Comparison of ENCODE assay signal across 17 cellular contexts in the genomic region with DNA sequence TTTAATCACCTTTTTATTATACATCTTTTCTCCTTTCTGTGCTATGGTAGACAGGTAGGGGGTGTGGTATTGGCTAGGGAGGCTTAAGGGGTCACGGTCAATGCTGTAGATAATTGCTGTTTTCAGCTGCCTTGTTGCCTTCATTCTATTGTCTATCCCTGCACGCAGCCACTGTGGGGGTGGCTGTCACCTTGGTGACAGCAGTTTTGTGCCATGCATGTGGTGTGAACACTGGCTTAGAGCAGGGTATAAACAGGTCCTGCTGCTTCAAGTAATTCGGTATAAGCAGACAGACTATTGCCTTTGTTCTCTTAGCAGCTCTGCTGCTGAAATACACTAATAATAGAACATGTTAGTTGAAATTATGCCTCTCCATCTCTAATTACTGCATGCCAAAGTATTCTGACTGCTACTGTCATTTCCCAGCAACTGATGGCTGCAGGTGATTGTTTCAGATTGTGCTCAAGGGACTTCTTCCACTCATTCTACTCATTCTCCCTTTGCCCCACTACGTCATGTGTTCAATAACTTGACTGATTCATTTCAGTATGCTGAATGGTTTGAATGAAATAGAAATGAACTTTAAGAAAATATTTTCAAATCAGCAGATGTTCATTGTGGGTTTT. TPM values are rescaled to one million over a fixed set of nuclear protein-coding genes. Genes with fewer than 3 reads are reported as not detected.
DNase-seq lines count a peak whose midpoint lies in the region; ATAC-seq and TF ChIP-seq lines count a peak whose summit lies in the region.
"Had no signal": no experiment of that assay in that cellular context is flagged by ENCODE, and none has a peak within 500 bp of the region (broad histone marks: within the 10 kb centered on the region; RNA-seq: fewer than 3 reads in every experiment).

No MANE protein-coding gene starts in this region.

- H3K4me1 ChIP-seq in neural progenitor cell: no peaks in the 10 kb centered on the region

- peak overlapping the region; percentile 6 for H3K27ac Mint-ChIP-seq in neural progenitor cell
- H3K27ac Mint-ChIP-seq: GM23338; immature natural killer cell; stimulated activated effector memory CD8-positive, alpha-beta T cell treated with anti-CD3 and anti-CD28 coated beads, Interleukin-12 subunit alpha, Interleukin-12 subunit beta, amount 100 ng/mL, for 72 hours had no signal

- DNase-seq in GM12865 (ENCODE audit: low read depth) (peak; percentile 1), NCI-H1436 treated with DMSO at 0.1 percent for 48 hours (lab: John Stamatoyannopoulos, UW) (peak; percentile 80), NCI-H345 treated with DMSO at 0.1 percent for 48 hours (lab: John Stamatoyannopoulos, UW; ENCODE audit: unreplicated experiment) (peak; percentile 97), neural progenitor cell (ENCODE audit: low spot score) (no peak), NCI-H2029 (lab: John Stamatoyannopoulos, UW) (no peak), AG20443 (ENCODE audit: low spot score) (no peak)
- DNase-seq in activated CD8-positive, alpha-beta memory T cell treated with anti-CD3 and anti-CD28 coated beads, Interleukin-2, amount 50 U/mL, for 4 hours: no peak
- DNase-seq: brain microvascular endothelial cell; EL; immature natural killer cell; NCI-H2171 treated with DMSO at 0.1 percent for 48 hours; RPMI8226; stimulated activated CD4-positive, alpha-beta T cell treated with anti-CD3 and anti-CD28 coated beads, Interleukin-15, amount 100 ng/mL, for 24 hours had no signal

- H3K4me3 Mint-ChIP-seq in neural progenitor cell: no peak overlapping the region
- H3K4me3 Mint-ChIP-seq: GM23338; immature natural killer cell; stimulated activated effector memory CD8-positive, alpha-beta T cell treated with anti-CD3 and anti-CD28 coated beads, Interleukin-12 subunit alpha, Interleukin-12 subunit beta, amount 100 ng/mL, for 72 hours had no signal

- no peaks in the 10 kb centered on the region for H3F3A ChIP-seq in neural progenitor cell (ENCODE audit: low read depth)

- no peak overlapping the region for H2AFZ ChIP-seq in neural progenitor cell (replicated peaks)
- H2AFZ ChIP-seq: GM23338 had no signal

- peaks cover 6% of the 10 kb centered on the region for H3K9me3 Mint-ChIP-seq in neural progenitor cell
- H3K9me3 Mint-ChIP-seq: GM23338; stimulated activated effector memory CD8-positive, alpha-beta T cell treated with anti-CD3 and anti-CD28 coated beads, Interleukin-12 subunit alpha, Interleukin-12 subunit beta, amount 100 ng/mL, for 72 hours had no signal

- TF ChIP-seq CTCF in GM12865 (IDR thresholded peaks at IDR 0.05; ENCODE audit: insufficient read depth, low read depth, low read length, missing control alignments): no peak
- no peak for TF ChIP-seq CTCF in neural progenitor cell (IDR thresholded peaks at IDR 0.05)

- H3K27ac ChIP-seq in neural progenitor cell: no peak overlapping the region
- H3K27ac ChIP-seq: brain microvascular endothelial cell, thoracic aorta had no signal

- peaks cover 25% of the 10 kb centered on the region for H3K27me3 Mint-ChIP-seq in neural progenitor cell (ENCODE audit: insufficient read depth, low read depth)

- H3K4me1 Mint-ChIP-seq in neural progenitor cell: peaks cover 18% of the 10 kb centered on the region
- H3K4me1 Mint-ChIP-seq: GM23338; immature natural killer cell; stimulated activated effector memory CD8-positive, alpha-beta T cell treated with anti-CD3 and anti-CD28 coated beads, Interleukin-12 subunit alpha, Interleukin-12 subunit beta, amount 100 ng/mL, for 72 hours had no signal

- H3K27me3 ChIP-seq in neural progenitor cell: no peaks in the 10 kb centered on the region
- H3K27me3 ChIP-seq: brain microvascular endothelial cell had no signal

- no peaks in the 10 kb centered on the region for H3K9me3 ChIP-seq in neural progenitor cell (ENCODE audit: low read depth)
- H3K9me3 ChIP-seq: thoracic aorta had no signal

- H3K36me3 ChIP-seq in neural progenitor cell: no peaks in the 10 kb centered on the region
- H3K36me3 ChIP-seq: brain microvascular endothelial cell, thoracic aorta had no signal

- H3K4me2 ChIP-seq in neural progenitor cell: no peak overlapping the region
- H3K4me2 ChIP-seq: GM23338 had no signal

- H4K20me1 ChIP-seq in neural progenitor cell (ENCODE audit: low read depth): no peaks in the 10 kb centered on the region

- H3K36me3 Mint-ChIP-seq in neural progenitor cell: peaks cover 2% of the 10 kb centered on the region
- H3K36me3 Mint-ChIP-seq: immature natural killer cell; stimulated activated effector memory CD8-positive, alpha-beta T cell treated with anti-CD3 and anti-CD28 coated beads, Interleukin-12 subunit alpha, Interleukin-12 subunit beta, amount 100 ng/mL, for 72 hours had no signal

- ATAC-seq in GM21390 (IDR thresholded peaks at IDR 0.05; ENCODE audit: unreplicated experiment): no peak
- ATAC-seq: GM23338; stimulated activated effector memory CD8-positive, alpha-beta T cell treated with anti-CD3 and anti-CD28 coated beads, Interleukin-12 subunit alpha, Interleukin-12 subunit beta, amount 100 ng/mL, for 72 hours had no signal

- H3K9ac ChIP-seq in neural progenitor cell: no peak overlapping the region

- H3K4me3 ChIP-seq in GM12865 (ENCODE audit: low read depth, low read length) (no peak overlapping the region), neural progenitor cell (no peak overlapping the region)
- H3K4me3 ChIP-seq: GM23338, thoracic aorta had no signal

- no peaks in the 10 kb centered on the region for H3K79me2 ChIP-seq in neural progenitor cell (ENCODE audit: low read depth)

RNA-seq across cellular contexts. Expression of a gene that starts 34.6 kb away (rescaled TPM):
- 3.7 and 5.8 TPM in 2 replicates for total RNA-seq in neural progenitor cell (ENCODE audit: low replicate concordance)

Comparison
In these comparisons a context has a peak if more than half of its experiments do, and no peak if none do; other contexts are left out.
1. DNase-seq: peak in GM12865 (single experiment), NCI-H1436 treated with DMSO at 0.1 percent for 48 hours (single experiment) and NCI-H345 treated with DMSO at 0.1 percent for 48 hours (single experiment); none in neural progenitor cell (single experiment), activated CD8-positive, alpha-beta memory T cell treated with anti-CD3 and anti-CD28 coated beads, Interleukin-2, amount 50 U/mL, for 4 hours (single experiment), NCI-H2029 (single experiment) and AG20443 (single experiment).